ENCODE assay signal across 1 cellular context in genomic region chr6:16334671-16335070, GRCh38.
A peak's percentile ranks its signal among the peaks of the same experiment; 100 is the strongest.
TF ChIP-seq lines count a peak whose summit lies in the region.

No MANE protein-coding gene starts in this region.

TF ChIP-seq in K562, 482 proteins besides CTCF, POLR2A, EP300 and RAD21 (continued from another document):
- TF ChIP-seq ATF3 (IDR thresholded peaks at IDR 0.05) = peak; percentile 69
- no peak for TF ChIP-seq ATF3 (CRISPR knock-in tag; conservative IDR thresholded peaks at IDR 0.05)
- TF ChIP-seq MAZ (CRISPR knock-in tag; conservative IDR thresholded peaks at IDR 0.05 in 1 of 2, IDR thresholded peaks at IDR 0.05 in 1 of 2) = 0 out of 4 replicates have a peak, but pooled peaks of 1 of the 2 experiments have one; percentile 14
- no peak for TF ChIP-seq FOXK2 (conservative IDR thresholded peaks at IDR 0.05 in 1 of 2, IDR thresholded peaks at IDR 0.05 in 1 of 2; ENCODE audit: low read depth in 2 of 2)
- peak; percentile 39 for TF ChIP-seq DACH1 (IDR thresholded peaks at IDR 0.05; ENCODE audit: partially characterized antibody)
- TF ChIP-seq TRIM24 (IDR thresholded peaks at IDR 0.05) = peak; percentile 69 to 86; a peak in 3 of 4 replicates
- no peak for TF ChIP-seq SIN3A (IDR thresholded peaks at IDR 0.05; ENCODE audit: borderline replicate concordance in 2 of 2, control insufficient read depth in 1 of 2, low read depth in 2 of 2, low read length in 2 of 2)
- TF ChIP-seq USF1 (CRISPR knock-in tag; IDR thresholded peaks at IDR 0.05) = 0 out of 2 replicates have a peak, but pooled peaks have one; percentile 30
- no peak for TF ChIP-seq STAT5A (IDR thresholded peaks at IDR 0.05; ENCODE audit: borderline replicate concordance, low read length)
- TF ChIP-seq TAF7 (tag; IDR thresholded peaks at IDR 0.05) = no peak
- TF ChIP-seq JUN (IDR thresholded peaks at IDR 0.05; ENCODE audit: borderline replicate concordance, low read depth, low read length) = peak; percentile 50; the same call in 1 of the 2 replicates
- no peak for TF ChIP-seq JUN (CRISPR knock-in tag; IDR thresholded peaks at IDR 0.05; ENCODE audit: borderline replicate concordance)
TF ChIP-seq in K562: peak in this region for 24.
